9 cellular contexts compared by ENCODE assay signal in the genomic region with DNA sequence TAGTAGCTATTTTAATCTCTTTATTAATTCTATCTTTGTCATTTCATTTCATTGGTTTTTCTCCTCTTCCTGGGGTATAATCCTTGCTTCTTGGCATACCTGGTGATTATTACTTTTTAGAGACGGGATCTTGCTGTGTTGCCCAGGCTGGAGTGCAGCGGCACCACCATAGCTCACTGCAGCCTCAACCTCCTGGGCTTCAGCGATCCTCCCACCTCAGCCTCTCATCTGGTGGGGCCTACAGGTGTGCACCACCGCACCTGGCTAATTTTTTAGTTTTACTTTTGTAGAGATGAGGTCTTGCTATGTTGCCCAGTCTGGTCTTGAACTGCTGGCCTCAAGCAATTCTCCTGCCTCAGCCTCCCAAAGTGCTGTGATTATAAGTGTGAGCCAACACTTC. TPM values are rescaled to one million over a fixed set of nuclear protein-coding genes. Genes with fewer than 3 reads are reported as not detected.
"Had no signal": no experiment of that assay in that cellular context is flagged by ENCODE, and none has a peak within 500 bp of the region (broad histone marks: within the 10 kb centered on the region; RNA-seq: fewer than 3 reads in every experiment).

No MANE protein-coding gene starts in this region.

- ATAC-seq: HCT116 had no signal

- FAIRE-seq: HTR-8/SVneo had no signal

- H3K36me3 ChIP-seq: HAP-1 had no signal

- H3K4me1 ChIP-seq: HAP-1 had no signal

- DNase-seq: GM23248, GOT3, H7 had no signal

- H3K27ac ChIP-seq: GM23248 had no signal

- H3K9ac ChIP-seq: GM23248 had no signal

- H3K27ac Mint-ChIP-seq: IgD-negative memory B cell had no signal

- H2AFZ ChIP-seq: GM23248 had no signal

- H3K4me3 Mint-ChIP-seq: IgD-negative memory B cell had no signal

- H3K4me3 ChIP-seq: GM23248, HAP-1 had no signal

- H3K9me3 ChIP-seq: HAP-1 had no signal

RNA-seq across cellular contexts. Expression of a gene that starts 22.0 kb away (rescaled TPM):
- total RNA-seq: GM23248, H4, H7, HT-29 had no signal
- polyA plus RNA-seq: GM23248, IgD-negative memory B cell had no signal
